24 cellular contexts compared by ENCODE assay signal in the genomic region with DNA sequence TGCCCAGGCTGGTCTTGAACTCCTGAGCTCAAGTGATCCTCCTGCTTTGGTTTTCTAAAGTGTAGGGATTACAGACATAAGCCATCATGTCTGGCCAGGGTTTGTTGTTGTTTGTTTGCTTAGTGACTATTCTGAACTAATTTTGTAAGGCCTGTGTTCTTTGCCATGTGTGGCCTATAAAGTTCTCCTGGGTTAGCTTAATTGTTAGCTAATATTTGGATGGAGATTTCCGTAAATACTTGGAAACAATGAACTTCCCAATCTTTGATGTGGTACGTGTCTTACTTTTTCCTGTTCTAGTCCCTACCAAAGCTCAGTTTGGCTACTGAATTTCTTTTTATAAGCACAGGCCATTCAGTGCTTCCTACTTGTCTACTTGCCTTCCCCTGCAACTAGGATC. TPM values are rescaled to one million over a fixed set of nuclear protein-coding genes. Genes with fewer than 3 reads are reported as not detected.
"Had no signal": no experiment of that assay in that cellular context is flagged by ENCODE, and none has a peak within 500 bp of the region (broad histone marks: within the 10 kb centered on the region; RNA-seq: fewer than 3 reads in every experiment).

No MANE protein-coding gene starts in this region.

- ATAC-seq: activated CD8-positive, alpha-beta memory T cell treated with anti-CD3 and anti-CD28 coated beads, Interleukin-2, amount 10 ng/mL, durations not matched to agents 7 days and 5 days; PC-3 had no signal

- H3K4me3 ChIP-seq: breast epithelium, MG63 had no signal

- H3K27ac Mint-ChIP-seq: activated CD8-positive, alpha-beta memory T cell treated with anti-CD3 and anti-CD28 coated beads, Interleukin-2, amount 10 ng/mL, durations not matched to agents 7 days and 5 days; activated naive CD4-positive, alpha-beta T cell treated with anti-CD3 and anti-CD28 coated beads, Interleukin-2, amount 50 U/mL, for 24 hours; activated T-cell treated with anti-CD3 and anti-CD28 coated beads, Interleukin-2, amount 50 U/mL, for 24 hours; activated T-helper 1 cell treated with anti-CD3 and anti-CD28 coated beads, Interleukin-12 subunit alpha, Interleukin-12 subunit beta, Interleukin-2, Interleukin-4 antibody, amounts not matched to agents 30 ng/mL and 10 ng/mL and 1 ng/mL, durations not matched to agents 14 hours and 24 hours and 36 hours; T-helper 1 cell treated with Interleukin-12 subunit alpha and Interleukin-12 subunit beta and Interleukin-4 antibody, amounts not matched to agents 30 μg/mL and 1 μg/mL, for 36 hours had no signal

- H3K9me3 Mint-ChIP-seq: activated naive CD4-positive, alpha-beta T cell treated with anti-CD3 and anti-CD28 coated beads, Interleukin-2, amount 50 U/mL, for 24 hours; activated T-cell treated with anti-CD3 and anti-CD28 coated beads, Interleukin-2, amount 50 U/mL, for 24 hours; activated T-helper 1 cell treated with anti-CD3 and anti-CD28 coated beads, Interleukin-12 subunit alpha, Interleukin-12 subunit beta, Interleukin-2, Interleukin-4 antibody, amounts not matched to agents 30 ng/mL and 10 ng/mL and 1 ng/mL, durations not matched to agents 14 hours and 24 hours and 36 hours; T-helper 1 cell treated with Interleukin-12 subunit alpha and Interleukin-12 subunit beta and Interleukin-4 antibody, amounts not matched to agents 30 μg/mL and 1 μg/mL, for 36 hours had no signal

- H3K4me3 Mint-ChIP-seq: activated CD8-positive, alpha-beta memory T cell treated with anti-CD3 and anti-CD28 coated beads, Interleukin-2, amount 10 ng/mL, durations not matched to agents 7 days and 5 days; activated naive CD4-positive, alpha-beta T cell treated with anti-CD3 and anti-CD28 coated beads, Interleukin-2, amount 50 U/mL, for 24 hours; activated T-cell treated with anti-CD3 and anti-CD28 coated beads, Interleukin-2, amount 50 U/mL, for 24 hours; activated T-helper 1 cell treated with anti-CD3 and anti-CD28 coated beads, Interleukin-12 subunit alpha, Interleukin-12 subunit beta, Interleukin-2, Interleukin-4 antibody, amounts not matched to agents 30 ng/mL and 10 ng/mL and 1 ng/mL, durations not matched to agents 14 hours and 24 hours and 36 hours; T-helper 1 cell treated with Interleukin-12 subunit alpha and Interleukin-12 subunit beta and Interleukin-4 antibody, amounts not matched to agents 30 μg/mL and 1 μg/mL, for 36 hours had no signal

- H3K27ac ChIP-seq: KMS-11 had no signal

- H3K27me3 Mint-ChIP-seq: activated CD8-positive, alpha-beta memory T cell treated with anti-CD3 and anti-CD28 coated beads, Interleukin-2, amount 10 ng/mL, durations not matched to agents 7 days and 5 days; activated naive CD4-positive, alpha-beta T cell treated with anti-CD3 and anti-CD28 coated beads, Interleukin-2, amount 50 U/mL, for 24 hours; activated T-cell treated with anti-CD3 and anti-CD28 coated beads, Interleukin-2, amount 50 U/mL, for 24 hours had no signal

- DNase-seq: activated CD4-positive, alpha-beta T cell treated with anti-CD3 and anti-CD28 coated beads for 48 hours; activated CD4-positive, alpha-beta T cell treated with anti-CD3 and anti-CD28 coated beads, Interleukin-2, amount 50 U/mL, for 48 hours; activated CD4-positive, CD25-positive, alpha-beta regulatory T cell treated with anti-CD3 and anti-CD28 coated beads, Interleukin-2, amount 50 U/mL, for 72 hours; activated CD8-positive, alpha-beta memory T cell treated with anti-CD3 and anti-CD28 coated beads, Interleukin-2, amount 10 ng/mL, durations not matched to agents 7 days and 5 days; activated effector memory CD4-positive, alpha-beta T cell treated with Interleukin-2 at 50 U/mL for 16 hours; activated naive CD4-positive, alpha-beta T cell; activated T-cell treated with anti-CD3 and anti-CD28 coated beads, Interleukin-2, amount 50 U/mL, for 24 hours; aorta; central memory CD4-positive, alpha-beta T cell; MG63; MV-4-11; NCI-H1092 treated with DMSO at 0.1 percent for 48 hours; NCI-H1417 treated with DMSO at 0.1 percent for 48 hours; NCI-H1694; NCI-H2029; NCI-H524; PC-3; SHP77 treated with DMSO at 0.1 percent for 48 hours had no signal

- H3K4me1 Mint-ChIP-seq: activated CD8-positive, alpha-beta memory T cell treated with anti-CD3 and anti-CD28 coated beads, Interleukin-2, amount 10 ng/mL, durations not matched to agents 7 days and 5 days had no signal

RNA-seq across cellular contexts. Expression of a gene that starts 32.3 kb away (rescaled TPM):
- total RNA-seq: activated CD8-positive, alpha-beta memory T cell treated with anti-CD3 and anti-CD28 coated beads, Interleukin-2, amount 10 ng/mL, durations not matched to agents 7 days and 5 days; activated T-helper 1 cell treated with anti-CD3 and anti-CD28 coated beads, Interleukin-12 subunit alpha, Interleukin-12 subunit beta, Interleukin-2, Interleukin-4 antibody, amounts not matched to agents 30 ng/mL and 10 ng/mL and 1 ng/mL, durations not matched to agents 14 hours and 24 hours and 36 hours; aorta; breast epithelium; PC-3; SK-MEL-5 had no signal
- polyA plus RNA-seq: aorta had no signal

RNA-seq across cellular contexts. Expression of a gene that starts 48.7 kb away (rescaled TPM):
- total RNA-seq: PC-3, SK-MEL-5 had no signal
